In the genomic region with DNA sequence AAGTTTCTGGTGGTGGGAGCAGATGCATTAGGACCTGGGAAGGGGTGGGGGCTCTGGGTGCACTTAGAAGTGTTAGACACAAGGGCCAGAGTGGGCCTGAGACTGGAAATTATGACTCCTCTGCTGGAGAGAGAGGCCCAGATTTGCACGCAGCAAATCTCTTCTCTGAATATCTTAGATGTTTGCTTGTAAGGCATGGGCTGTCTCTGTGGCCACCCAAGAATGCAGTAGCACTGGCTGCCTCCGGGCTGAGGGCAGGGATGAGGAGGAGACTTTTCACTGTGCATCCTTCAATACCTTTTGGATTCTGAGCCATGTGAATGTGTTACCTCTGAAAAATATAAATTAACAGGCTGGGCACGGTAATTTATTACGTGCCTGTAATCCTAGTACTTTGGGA, we compare ENCODE assay signal across 10 cellular contexts. TPM values are rescaled to one million over a fixed set of nuclear protein-coding genes. Genes with fewer than 3 reads are reported as not detected.
"Had no signal": no experiment of that assay in that cellular context is flagged by ENCODE, and none has a peak within 500 bp of the region (broad histone marks: within the 10 kb centered on the region; RNA-seq: fewer than 3 reads in every experiment).

No MANE protein-coding gene starts in this region.

- H2AFZ ChIP-seq: parathyroid adenoma had no signal

- H3K9me3 ChIP-seq: ascending aorta, neutrophil, tibial artery, uterus had no signal

- H3K4me3 ChIP-seq: ascending aorta, tibial artery, uterus had no signal

- H3K27ac ChIP-seq: ascending aorta, neutrophil, parathyroid adenoma, tibial artery, uterus had no signal

- DNase-seq: effector CD8-positive, alpha-beta T cell; naive thymus-derived CD4-positive, alpha-beta T cell; stimulated activated CD4-positive, alpha-beta T cell treated with anti-CD3 and anti-CD28 coated beads, Interleukin-2, amount 100 ng/mL, for 48 hours; stimulated activated naive B cell treated with anti-CD40 and anti-IgM and Interleukin-4, amounts not matched to agents 10 μg/mL and 1 μg/mL and 100 μg/mL, for 72 hours; tibial artery; uterus had no signal

- H3K36me3 ChIP-seq: uterus had no signal

- H3K27ac Mint-ChIP-seq: activated T-helper 1 cell treated with anti-CD3 and anti-CD28 coated beads, Interleukin-12 subunit alpha, Interleukin-12 subunit beta, Interleukin-2, Interleukin-4 antibody, amounts not matched to agents 30 ng/mL and 10 ng/mL and 1 ng/mL, durations not matched to agents 14 hours and 24 hours and 36 hours; stimulated activated naive B cell treated with anti-CD40 and anti-IgM and Interleukin-4, amounts not matched to agents 10 μg/mL and 1 μg/mL and 100 μg/mL, for 72 hours had no signal

- H3K9me3 Mint-ChIP-seq: activated T-helper 1 cell treated with anti-CD3 and anti-CD28 coated beads, Interleukin-12 subunit alpha, Interleukin-12 subunit beta, Interleukin-2, Interleukin-4 antibody, amounts not matched to agents 30 ng/mL and 10 ng/mL and 1 ng/mL, durations not matched to agents 14 hours and 24 hours and 36 hours; naive thymus-derived CD4-positive, alpha-beta T cell; stimulated activated naive B cell treated with anti-CD40 and anti-IgM and Interleukin-4, amounts not matched to agents 10 μg/mL and 1 μg/mL and 100 μg/mL, for 72 hours had no signal

- H3K27me3 Mint-ChIP-seq: stimulated activated naive B cell treated with anti-CD40 and anti-IgM and Interleukin-4, amounts not matched to agents 10 μg/mL and 1 μg/mL and 100 μg/mL, for 72 hours had no signal

- H3K79me2 ChIP-seq: parathyroid adenoma had no signal

- H3K4me1 ChIP-seq: ascending aorta, parathyroid adenoma, tibial artery, uterus had no signal

- H3K27me3 ChIP-seq: ascending aorta, neutrophil, tibial artery, uterus had no signal

- H3K9ac ChIP-seq: parathyroid adenoma had no signal

- H3K4me3 Mint-ChIP-seq: activated T-helper 1 cell treated with anti-CD3 and anti-CD28 coated beads, Interleukin-12 subunit alpha, Interleukin-12 subunit beta, Interleukin-2, Interleukin-4 antibody, amounts not matched to agents 30 ng/mL and 10 ng/mL and 1 ng/mL, durations not matched to agents 14 hours and 24 hours and 36 hours; naive thymus-derived CD4-positive, alpha-beta T cell; stimulated activated naive B cell treated with anti-CD40 and anti-IgM and Interleukin-4, amounts not matched to agents 10 μg/mL and 1 μg/mL and 100 μg/mL, for 72 hours had no signal

RNA-seq across cellular contexts. Expression of a gene that starts 22.4 kb away (rescaled TPM):
- polyA plus RNA-seq: naive thymus-derived CD4-positive, alpha-beta T cell had no signal
